1 cellular context compared by ENCODE assay signal in genomic region chr16:75485230-75486013, GRCh38.
TF ChIP-seq lines count a peak whose summit lies in the region.

No MANE protein-coding gene starts in this region.

TF ChIP-seq in IMR-90, 13 proteins besides CTCF, POLR2A, EP300 and RAD21 (continued from another document):
- no peak for TF ChIP-seq MXI1 (IDR thresholded peaks at IDR 0.05; ENCODE audit: borderline replicate concordance, low read depth, low read length)
- no peak for TF ChIP-seq RCOR1 (IDR thresholded peaks at IDR 0.05; ENCODE audit: insufficient replicate concordance, low read length)
- TF ChIP-seq, protein P1, sequence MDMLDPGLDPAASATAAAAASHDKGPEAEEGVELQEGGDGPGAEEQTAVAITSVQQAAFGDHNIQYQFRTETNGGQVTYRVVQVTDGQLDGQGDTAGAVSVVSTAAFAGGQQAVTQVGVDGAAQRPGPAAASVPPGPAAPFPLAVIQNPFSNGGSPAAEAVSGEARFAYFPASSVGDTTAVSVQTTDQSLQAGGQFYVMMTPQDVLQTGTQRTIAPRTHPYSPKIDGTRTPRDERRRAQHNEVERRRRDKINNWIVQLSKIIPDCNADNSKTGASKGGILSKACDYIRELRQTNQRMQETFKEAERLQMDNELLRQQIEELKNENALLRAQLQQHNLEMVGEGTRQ (IDR thresholded peaks at IDR 0.05; ENCODE audit: low read depth, low read length) = no peak
- TF ChIP-seq CEBPB (IDR thresholded peaks at IDR 0.05; ENCODE audit: low read depth, low read length) = no peak
- no peak for TF ChIP-seq SMC3 (IDR thresholded peaks at IDR 0.05; ENCODE audit: low read depth, low read length)
- TF ChIP-seq BHLHE40 (IDR thresholded peaks at IDR 0.05; ENCODE audit: low read depth, low read length) = no peak
- TF ChIP-seq FOS (IDR thresholded peaks at IDR 0.05; ENCODE audit: low read depth, low read length) = no peak
